Comparison of ENCODE assay signal across 24 cellular contexts in the genomic region with DNA sequence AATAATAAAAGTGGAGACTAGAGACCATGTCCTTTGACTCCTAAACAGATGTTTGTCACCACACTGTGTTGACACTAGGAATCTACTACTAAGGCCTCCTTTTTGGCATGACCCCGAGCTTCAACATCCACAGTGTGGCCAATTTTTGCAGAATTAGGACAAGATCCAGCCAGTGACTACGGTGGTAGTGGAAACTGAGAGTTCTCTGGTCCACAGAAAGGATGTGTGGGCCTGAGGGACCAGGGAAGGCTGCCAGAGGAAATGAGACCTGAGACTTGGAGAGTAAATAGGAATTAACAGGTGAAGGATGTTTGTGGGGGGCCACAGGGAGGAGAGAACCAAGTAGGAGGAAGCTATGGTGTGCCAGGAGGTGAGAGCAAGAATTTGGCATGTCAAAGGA.
"Had no signal": no experiment of that assay in that cellular context is flagged by ENCODE, and none has a peak within 500 bp of the region (broad histone marks: within the 10 kb centered on the region; RNA-seq: fewer than 3 reads in every experiment).

No MANE protein-coding gene starts in this region.

- H3K36me3 ChIP-seq: ascending aorta had no signal

- H3K4me3 ChIP-seq: ascending aorta, body of pancreas had no signal

- H3K27ac ChIP-seq: body of pancreas, KMS-11 had no signal

- H3K9me3 ChIP-seq: ascending aorta, body of pancreas had no signal

- H3K9ac ChIP-seq: KMS-11 had no signal

- DNase-seq: activated B cell treated with CpG ODN at 0.5 μM for 24 hours; activated CD4-positive, alpha-beta T cell treated with anti-CD3 and anti-CD28 coated beads for 1 hour; activated CD4-positive, alpha-beta T cell treated with anti-CD3 and anti-CD28 coated beads, Interleukin-2, amount 10 ng/mL, durations not matched to agents 24 days and 14 days; activated CD4-positive, alpha-beta T cell treated with anti-CD3 and anti-CD28 coated beads, Interleukin-2, amount 50 U/mL, for 48 hours; activated CD8-positive, alpha-beta memory T cell treated with anti-CD3 and anti-CD28 coated beads for 24 hours; activated effector memory CD4-positive, alpha-beta T cell treated with anti-CD3 and anti-CD28 coated beads, Interleukin-2, amount 50 U/mL, for 16 hours; activated naive CD4-positive, alpha-beta T cell treated with Interleukin-2 at 50 U/mL for 16 hours; activated naive CD8-positive, alpha-beta T cell treated with anti-CD3 and anti-CD28 coated beads, Interleukin-2, amount 50 U/mL, for 24 hours; activated T-cell treated with anti-CD3 and anti-CD28 coated beads, Interleukin-2, amount 50 U/mL, for 4 hours; amniotic stem cell; MV-4-11; NCI-H1092 treated with DMSO at 0.1 percent for 48 hours; NCI-H1436; NCI-H1694 treated with DMSO at 0.1 percent for 48 hours; NCI-H2029 treated with DMSO at 0.1 percent for 48 hours; NCI-H524; PC-3; SIG-M5; T-helper 17 cell; T-helper 9 cell had no signal

- H3K27me3 ChIP-seq: ascending aorta, body of pancreas had no signal

- H3K4me2 ChIP-seq: KMS-11 had no signal

- H3K4me1 ChIP-seq: ascending aorta, body of pancreas had no signal

- ATAC-seq: activated naive CD4-positive, alpha-beta T cell treated with anti-CD3 and anti-CD28 coated beads, Interleukin-2, amount 50 U/mL, for 72 hours; activated naive CD8-positive, alpha-beta T cell treated with anti-CD3 and anti-CD28 coated beads, Interleukin-2, amount 50 U/mL, for 24 hours; activated T-cell treated with anti-CD3 and anti-CD28 coated beads, Interleukin-2, amount 50 U/mL, for 4 hours; PC-3; T-helper 17 cell had no signal
